In the genomic region with DNA sequence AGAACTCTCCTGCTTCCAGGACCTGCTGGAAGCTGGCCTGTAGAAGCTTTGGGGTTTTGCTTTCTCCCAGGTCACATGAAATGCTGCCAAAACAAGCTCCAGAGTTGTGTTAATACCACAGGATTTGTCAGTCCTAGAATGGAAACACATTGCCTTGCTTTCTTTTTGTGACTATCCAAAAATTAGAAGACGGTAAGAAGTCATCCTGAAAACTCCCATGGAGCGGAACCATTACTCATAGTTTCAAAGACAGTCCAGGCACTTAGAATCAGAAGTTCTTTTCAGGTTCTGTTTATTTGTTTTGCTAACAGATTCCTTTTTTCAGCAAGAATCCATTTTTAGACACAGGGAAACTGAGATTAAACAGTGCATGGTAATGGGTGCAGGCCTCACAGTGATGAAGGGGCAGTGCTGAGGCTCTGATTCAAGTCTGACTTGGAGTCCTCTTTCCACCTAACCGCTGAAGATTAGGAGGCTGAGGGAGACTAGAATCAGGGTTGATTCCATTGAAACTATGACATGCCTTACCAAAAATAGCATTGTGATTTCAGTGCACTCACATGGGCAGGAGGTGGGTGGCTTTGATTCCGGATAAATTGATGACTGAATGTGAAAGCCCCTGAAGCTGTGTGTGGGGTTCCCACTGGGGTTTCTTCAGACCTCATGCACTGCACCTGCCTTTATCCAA, we compare ENCODE assay signal across 1 cellular context.
TF ChIP-seq lines count a peak whose summit lies in the region.

No MANE protein-coding gene starts in this region.

TF ChIP-seq in GM12878, 131 proteins besides CTCF, POLR2A, EP300 and RAD21 (continued from another document and continues in another):
- TF ChIP-seq, protein P1, sequence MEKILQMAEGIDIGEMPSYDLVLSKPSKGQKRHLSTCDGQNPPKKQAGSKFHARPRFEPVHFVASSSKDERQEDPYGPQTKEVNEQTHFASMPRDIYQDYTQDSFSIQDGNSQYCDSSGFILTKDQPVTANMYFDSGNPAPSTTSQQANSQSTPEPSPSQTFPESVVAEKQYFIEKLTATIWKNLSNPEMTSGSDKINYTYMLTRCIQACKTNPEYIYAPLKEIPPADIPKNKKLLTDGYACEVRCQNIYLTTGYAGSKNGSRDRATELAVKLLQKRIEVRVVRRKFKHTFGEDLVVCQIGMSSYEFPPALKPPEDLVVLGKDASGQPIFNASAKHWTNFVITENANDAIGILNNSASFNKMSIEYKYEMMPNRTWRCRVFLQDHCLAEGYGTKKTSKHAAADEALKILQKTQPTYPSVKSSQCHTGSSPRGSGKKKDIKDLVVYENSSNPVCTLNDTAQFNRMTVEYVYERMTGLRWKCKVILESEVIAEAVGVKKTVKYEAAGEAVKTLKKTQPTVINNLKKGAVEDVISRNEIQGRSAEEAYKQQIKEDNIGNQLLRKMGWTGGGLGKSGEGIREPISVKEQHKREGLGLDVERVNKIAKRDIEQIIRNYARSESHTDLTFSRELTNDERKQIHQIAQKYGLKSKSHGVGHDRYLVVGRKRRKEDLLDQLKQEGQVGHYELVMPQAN (conservative IDR thresholded peaks at IDR 0.05) = no peak
- no peak for TF ChIP-seq POLR2AphosphoS5 (IDR thresholded peaks at IDR 0.05; ENCODE audit: low read length)
- TF ChIP-seq POU2F2 (IDR thresholded peaks at IDR 0.05; ENCODE audit: borderline replicate concordance, low read depth, low read length) = no peak
- TF ChIP-seq CHD4 (IDR thresholded peaks at IDR 0.05) = no peak
- TF ChIP-seq ETV6 (conservative IDR thresholded peaks at IDR 0.05 in 1 of 2, IDR thresholded peaks at IDR 0.05 in 1 of 2; ENCODE audit: borderline replicate concordance in 1 of 2, low read depth in 1 of 2) = peak in 1 of 2 experiments; percentile 83; a peak in 2 of 4 replicates
- no peak for TF ChIP-seq YY1 (IDR thresholded peaks at IDR 0.05; ENCODE audit: low read depth, low read length)
- TF ChIP-seq NFIC (IDR thresholded peaks at IDR 0.05; ENCODE audit: low read depth, low read length) = peak; percentile 99
- TF ChIP-seq TBL1XR1 (IDR thresholded peaks at IDR 0.05; ENCODE audit: low read depth, low read length) = peak; percentile 51; the same call in 1 of the 2 replicates
- TF ChIP-seq, protein P2, sequence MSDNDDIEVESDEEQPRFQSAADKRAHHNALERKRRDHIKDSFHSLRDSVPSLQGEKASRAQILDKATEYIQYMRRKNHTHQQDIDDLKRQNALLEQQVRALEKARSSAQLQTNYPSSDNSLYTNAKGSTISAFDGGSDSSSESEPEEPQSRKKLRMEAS (IDR thresholded peaks at IDR 0.05; ENCODE audit: low read depth, low read length) = no peak
- TF ChIP-seq, protein P3, sequence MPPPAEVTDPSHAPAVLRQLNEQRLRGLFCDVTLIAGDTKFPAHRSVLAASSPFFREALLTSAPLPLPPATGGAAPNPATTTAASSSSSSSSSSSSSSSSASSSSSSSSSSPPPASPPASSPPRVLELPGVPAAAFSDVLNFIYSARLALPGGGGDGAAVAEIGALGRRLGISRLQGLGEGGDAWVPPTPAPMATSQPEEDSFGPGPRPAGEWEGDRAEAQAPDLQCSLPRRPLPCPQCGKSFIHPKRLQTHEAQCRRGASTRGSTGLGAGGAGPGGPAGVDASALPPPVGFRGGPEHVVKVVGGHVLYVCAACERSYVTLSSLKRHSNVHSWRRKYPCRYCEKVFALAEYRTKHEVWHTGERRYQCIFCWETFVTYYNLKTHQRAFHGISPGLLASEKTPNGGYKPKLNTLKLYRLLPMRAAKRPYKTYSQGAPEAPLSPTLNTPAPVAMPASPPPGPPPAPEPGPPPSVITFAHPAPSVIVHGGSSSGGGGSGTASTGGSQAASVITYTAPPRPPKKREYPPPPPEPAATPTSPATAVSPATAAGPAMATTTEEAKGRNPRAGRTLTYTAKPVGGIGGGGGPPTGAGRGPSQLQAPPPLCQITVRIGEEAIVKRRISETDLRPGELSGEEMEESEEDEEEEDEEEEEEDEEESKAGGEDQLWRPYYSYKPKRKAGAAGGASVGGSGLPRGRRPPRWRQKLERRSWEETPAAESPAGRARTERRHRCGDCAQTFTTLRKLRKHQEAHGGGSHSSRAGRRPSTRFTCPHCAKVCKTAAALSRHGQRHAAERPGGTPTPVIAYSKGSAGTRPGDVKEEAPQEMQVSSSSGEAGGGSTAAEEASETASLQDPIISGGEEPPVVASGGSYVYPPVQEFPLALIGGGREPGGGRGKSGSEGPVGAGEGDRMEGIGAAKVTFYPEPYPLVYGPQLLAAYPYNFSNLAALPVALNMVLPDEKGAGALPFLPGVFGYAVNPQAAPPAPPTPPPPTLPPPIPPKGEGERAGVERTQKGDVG (CRISPR knock-in tag; IDR thresholded peaks at IDR 0.05) = no peak
- TF ChIP-seq, protein P4, sequence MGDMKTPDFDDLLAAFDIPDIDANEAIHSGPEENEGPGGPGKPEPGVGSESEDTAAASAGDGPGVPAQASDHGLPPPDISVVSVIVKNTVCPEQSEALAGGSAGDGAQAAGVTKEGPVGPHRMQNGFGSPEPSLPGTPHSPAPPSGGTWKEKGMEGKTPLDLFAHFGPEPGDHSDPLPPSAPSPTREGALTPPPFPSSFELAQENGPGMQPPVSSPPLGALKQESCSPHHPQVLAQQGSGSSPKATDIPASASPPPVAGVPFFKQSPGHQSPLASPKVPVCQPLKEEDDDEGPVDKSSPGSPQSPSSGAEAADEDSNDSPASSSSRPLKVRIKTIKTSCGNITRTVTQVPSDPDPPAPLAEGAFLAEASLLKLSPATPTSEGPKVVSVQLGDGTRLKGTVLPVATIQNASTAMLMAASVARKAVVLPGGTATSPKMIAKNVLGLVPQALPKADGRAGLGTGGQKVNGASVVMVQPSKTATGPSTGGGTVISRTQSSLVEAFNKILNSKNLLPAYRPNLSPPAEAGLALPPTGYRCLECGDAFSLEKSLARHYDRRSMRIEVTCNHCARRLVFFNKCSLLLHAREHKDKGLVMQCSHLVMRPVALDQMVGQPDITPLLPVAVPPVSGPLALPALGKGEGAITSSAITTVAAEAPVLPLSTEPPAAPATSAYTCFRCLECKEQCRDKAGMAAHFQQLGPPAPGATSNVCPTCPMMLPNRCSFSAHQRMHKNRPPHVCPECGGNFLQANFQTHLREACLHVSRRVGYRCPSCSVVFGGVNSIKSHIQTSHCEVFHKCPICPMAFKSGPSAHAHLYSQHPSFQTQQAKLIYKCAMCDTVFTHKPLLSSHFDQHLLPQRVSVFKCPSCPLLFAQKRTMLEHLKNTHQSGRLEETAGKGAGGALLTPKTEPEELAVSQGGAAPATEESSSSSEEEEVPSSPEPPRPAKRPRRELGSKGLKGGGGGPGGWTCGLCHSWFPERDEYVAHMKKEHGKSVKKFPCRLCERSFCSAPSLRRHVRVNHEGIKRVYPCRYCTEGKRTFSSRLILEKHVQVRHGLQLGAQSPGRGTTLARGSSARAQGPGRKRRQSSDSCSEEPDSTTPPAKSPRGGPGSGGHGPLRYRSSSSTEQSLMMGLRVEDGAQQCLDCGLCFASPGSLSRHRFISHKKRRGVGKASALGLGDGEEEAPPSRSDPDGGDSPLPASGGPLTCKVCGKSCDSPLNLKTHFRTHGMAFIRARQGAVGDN (IDR thresholded peaks at IDR 0.05) = no peak
- TF ChIP-seq SMAD1 (IDR thresholded peaks at IDR 0.05; ENCODE audit: low read depth, partially characterized antibody) = no peak
- 0 out of 2 replicates have a peak, but pooled peaks have one; percentile 37 for TF ChIP-seq STAT3 (IDR thresholded peaks at IDR 0.05; ENCODE audit: low read depth, low read length)
- TF ChIP-seq, protein P5, sequence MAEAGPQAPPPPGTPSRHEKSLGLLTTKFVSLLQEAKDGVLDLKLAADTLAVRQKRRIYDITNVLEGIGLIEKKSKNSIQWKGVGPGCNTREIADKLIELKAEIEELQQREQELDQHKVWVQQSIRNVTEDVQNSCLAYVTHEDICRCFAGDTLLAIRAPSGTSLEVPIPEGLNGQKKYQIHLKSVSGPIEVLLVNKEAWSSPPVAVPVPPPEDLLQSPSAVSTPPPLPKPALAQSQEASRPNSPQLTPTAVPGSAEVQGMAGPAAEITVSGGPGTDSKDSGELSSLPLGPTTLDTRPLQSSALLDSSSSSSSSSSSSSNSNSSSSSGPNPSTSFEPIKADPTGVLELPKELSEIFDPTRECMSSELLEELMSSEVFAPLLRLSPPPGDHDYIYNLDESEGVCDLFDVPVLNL (IDR thresholded peaks at IDR 0.05; ENCODE audit: low read depth, low read length) = no peak
- no peak for TF ChIP-seq ASH2L (IDR thresholded peaks at IDR 0.05; ENCODE audit: borderline replicate concordance, low read depth)
- TF ChIP-seq, protein P6, sequence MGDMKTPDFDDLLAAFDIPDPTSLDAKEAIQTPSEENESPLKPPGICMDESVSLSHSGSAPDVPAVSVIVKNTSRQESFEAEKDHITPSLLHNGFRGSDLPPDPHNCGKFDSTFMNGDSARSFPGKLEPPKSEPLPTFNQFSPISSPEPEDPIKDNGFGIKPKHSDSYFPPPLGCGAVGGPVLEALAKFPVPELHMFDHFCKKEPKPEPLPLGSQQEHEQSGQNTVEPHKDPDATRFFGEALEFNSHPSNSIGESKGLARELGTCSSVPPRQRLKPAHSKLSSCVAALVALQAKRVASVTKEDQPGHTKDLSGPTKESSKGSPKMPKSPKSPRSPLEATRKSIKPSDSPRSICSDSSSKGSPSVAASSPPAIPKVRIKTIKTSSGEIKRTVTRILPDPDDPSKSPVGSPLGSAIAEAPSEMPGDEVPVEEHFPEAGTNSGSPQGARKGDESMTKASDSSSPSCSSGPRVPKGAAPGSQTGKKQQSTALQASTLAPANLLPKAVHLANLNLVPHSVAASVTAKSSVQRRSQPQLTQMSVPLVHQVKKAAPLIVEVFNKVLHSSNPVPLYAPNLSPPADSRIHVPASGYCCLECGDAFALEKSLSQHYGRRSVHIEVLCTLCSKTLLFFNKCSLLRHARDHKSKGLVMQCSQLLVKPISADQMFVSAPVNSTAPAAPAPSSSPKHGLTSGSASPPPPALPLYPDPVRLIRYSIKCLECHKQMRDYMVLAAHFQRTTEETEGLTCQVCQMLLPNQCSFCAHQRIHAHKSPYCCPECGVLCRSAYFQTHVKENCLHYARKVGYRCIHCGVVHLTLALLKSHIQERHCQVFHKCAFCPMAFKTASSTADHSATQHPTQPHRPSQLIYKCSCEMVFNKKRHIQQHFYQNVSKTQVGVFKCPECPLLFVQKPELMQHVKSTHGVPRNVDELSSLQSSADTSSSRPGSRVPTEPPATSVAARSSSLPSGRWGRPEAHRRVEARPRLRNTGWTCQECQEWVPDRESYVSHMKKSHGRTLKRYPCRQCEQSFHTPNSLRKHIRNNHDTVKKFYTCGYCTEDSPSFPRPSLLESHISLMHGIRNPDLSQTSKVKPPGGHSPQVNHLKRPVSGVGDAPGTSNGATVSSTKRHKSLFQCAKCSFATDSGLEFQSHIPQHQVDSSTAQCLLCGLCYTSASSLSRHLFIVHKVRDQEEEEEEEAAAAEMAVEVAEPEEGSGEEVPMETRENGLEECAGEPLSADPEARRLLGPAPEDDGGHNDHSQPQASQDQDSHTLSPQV (IDR thresholded peaks at IDR 0.05) = no peak
- TF ChIP-seq BCL11A (IDR thresholded peaks at IDR 0.05; ENCODE audit: low read depth, low read length) = peak; percentile 96
- TF ChIP-seq CHD2 (IDR thresholded peaks at IDR 0.05; ENCODE audit: borderline replicate concordance, low read depth, low read length) = no peak
- TF ChIP-seq NFXL1 (IDR thresholded peaks at IDR 0.05; ENCODE audit: borderline replicate concordance) = no peak
- peak; percentile 22 for TF ChIP-seq SP1 (IDR thresholded peaks at IDR 0.05; ENCODE audit: low read depth, low read length)
- TF ChIP-seq, protein P7, sequence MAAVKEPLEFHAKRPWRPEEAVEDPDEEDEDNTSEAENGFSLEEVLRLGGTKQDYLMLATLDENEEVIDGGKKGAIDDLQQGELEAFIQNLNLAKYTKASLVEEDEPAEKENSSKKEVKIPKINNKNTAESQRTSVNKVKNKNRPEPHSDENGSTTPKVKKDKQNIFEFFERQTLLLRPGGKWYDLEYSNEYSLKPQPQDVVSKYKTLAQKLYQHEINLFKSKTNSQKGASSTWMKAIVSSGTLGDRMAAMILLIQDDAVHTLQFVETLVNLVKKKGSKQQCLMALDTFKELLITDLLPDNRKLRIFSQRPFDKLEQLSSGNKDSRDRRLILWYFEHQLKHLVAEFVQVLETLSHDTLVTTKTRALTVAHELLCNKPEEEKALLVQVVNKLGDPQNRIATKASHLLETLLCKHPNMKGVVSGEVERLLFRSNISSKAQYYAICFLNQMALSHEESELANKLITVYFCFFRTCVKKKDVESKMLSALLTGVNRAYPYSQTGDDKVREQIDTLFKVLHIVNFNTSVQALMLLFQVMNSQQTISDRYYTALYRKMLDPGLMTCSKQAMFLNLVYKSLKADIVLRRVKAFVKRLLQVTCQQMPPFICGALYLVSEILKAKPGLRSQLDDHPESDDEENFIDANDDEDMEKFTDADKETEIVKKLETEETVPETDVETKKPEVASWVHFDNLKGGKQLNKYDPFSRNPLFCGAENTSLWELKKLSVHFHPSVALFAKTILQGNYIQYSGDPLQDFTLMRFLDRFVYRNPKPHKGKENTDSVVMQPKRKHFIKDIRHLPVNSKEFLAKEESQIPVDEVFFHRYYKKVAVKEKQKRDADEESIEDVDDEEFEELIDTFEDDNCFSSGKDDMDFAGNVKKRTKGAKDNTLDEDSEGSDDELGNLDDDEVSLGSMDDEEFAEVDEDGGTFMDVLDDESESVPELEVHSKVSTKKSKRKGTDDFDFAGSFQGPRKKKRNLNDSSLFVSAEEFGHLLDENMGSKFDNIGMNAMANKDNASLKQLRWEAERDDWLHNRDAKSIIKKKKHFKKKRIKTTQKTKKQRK (IDR thresholded peaks at IDR 0.05; ENCODE audit: low read depth, low read length) = no peak
- TF ChIP-seq, protein P8, sequence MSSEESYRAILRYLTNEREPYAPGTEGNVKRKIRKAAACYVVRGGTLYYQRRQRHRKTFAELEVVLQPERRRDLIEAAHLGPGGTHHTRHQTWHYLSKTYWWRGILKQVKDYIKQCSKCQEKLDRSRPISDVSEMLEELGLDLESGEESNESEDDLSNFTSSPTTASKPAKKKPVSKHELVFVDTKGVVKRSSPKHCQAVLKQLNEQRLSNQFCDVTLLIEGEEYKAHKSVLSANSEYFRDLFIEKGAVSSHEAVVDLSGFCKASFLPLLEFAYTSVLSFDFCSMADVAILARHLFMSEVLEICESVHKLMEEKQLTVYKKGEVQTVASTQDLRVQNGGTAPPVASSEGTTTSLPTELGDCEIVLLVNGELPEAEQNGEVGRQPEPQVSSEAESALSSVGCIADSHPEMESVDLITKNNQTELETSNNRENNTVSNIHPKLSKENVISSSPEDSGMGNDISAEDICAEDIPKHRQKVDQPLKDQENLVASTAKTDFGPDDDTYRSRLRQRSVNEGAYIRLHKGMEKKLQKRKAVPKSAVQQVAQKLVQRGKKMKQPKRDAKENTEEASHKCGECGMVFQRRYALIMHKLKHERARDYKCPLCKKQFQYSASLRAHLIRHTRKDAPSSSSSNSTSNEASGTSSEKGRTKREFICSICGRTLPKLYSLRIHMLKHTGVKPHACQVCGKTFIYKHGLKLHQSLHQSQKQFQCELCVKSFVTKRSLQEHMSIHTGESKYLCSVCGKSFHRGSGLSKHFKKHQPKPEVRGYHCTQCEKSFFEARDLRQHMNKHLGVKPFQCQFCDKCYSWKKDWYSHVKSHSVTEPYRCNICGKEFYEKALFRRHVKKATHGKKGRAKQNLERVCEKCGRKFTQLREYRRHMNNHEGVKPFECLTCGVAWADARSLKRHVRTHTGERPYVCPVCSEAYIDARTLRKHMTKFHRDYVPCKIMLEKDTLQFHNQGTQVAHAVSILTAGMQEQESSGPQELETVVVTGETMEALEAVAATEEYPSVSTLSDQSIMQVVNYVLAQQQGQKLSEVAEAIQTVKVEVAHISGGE (CRISPR knock-in tag; IDR thresholded peaks at IDR 0.05) = no peak
- no peak for TF ChIP-seq CBX5 (IDR thresholded peaks at IDR 0.05; ENCODE audit: low read depth)
- TF ChIP-seq CBFB (IDR thresholded peaks at IDR 0.05; ENCODE audit: low read depth) = peak; percentile 44
- TF ChIP-seq PAX5 (IDR thresholded peaks at IDR 0.05; ENCODE audit: borderline replicate concordance, low read depth, low read length) = peak; percentile 80
